8 cellular contexts compared by ENCODE assay signal in genomic region chr11:8964324-8965320, GRCh38. TPM values are rescaled to one million over a fixed set of nuclear protein-coding genes. Genes with fewer than 3 reads are reported as not detected.
A peak's percentile ranks its signal among the peaks of the same experiment; 100 is the strongest.
DNase-seq lines count a peak whose midpoint lies in the region; ATAC-seq and TF ChIP-seq lines count a peak whose summit lies in the region.

TSS of gene TMEM9B (minus strand) at chr11:8964442. CDS start at chr11:8964313, 129 bp downstream.

- peak within 1 kb of the TSS; percentile 92 for H2AFZ ChIP-seq in DND-41 (ENCODE audit: low read depth, low read length)

- no peaks in the 10 kb centered on the region for H3K27me3 ChIP-seq in DND-41 (ENCODE audit: insufficient read depth, low read length, poor library complexity)

- peak within 1 kb of the TSS; percentile 85 for H3K9ac ChIP-seq in DND-41 (ENCODE audit: low read depth, low read length)

- DNase-seq in DND-41 = peak; percentile 81
- DNase-seq in RPMI8226 = peak; percentile 88
- peak; percentile 79 for DNase-seq in activated T-helper 2 cell treated with anti-CD3 and anti-CD28 coated beads, Interferon-gamma antibody, Interleukin-2, Interleukin-4, amounts not matched to agents 10 μg/mL and 5 μg/mL and 100 μg/mL, durations not matched to agents 14 hours and 24 hours and 36 hours (ENCODE audit: low spot score)
- peak; percentile 84 for DNase-seq in fibroblast of mammary gland (ENCODE audit: low read depth)
- DNase-seq in naive thymus-derived CD8-positive, alpha-beta T cell = peak; percentile 50 to 84 (median 71)
- DNase-seq in stimulated activated naive B cell treated with anti-CD40 and anti-IgM and Interleukin-4, amounts not matched to agents 10 μg/mL and 1 μg/mL and 100 μg/mL, for 72 hours = peak; percentile 91

- peak within 1 kb of the TSS; percentile 52 to 84 for H3K4me3 ChIP-seq in DND-41 (ENCODE audit: low read depth in 1 of 2, low read length in 2 of 2)
- H3K4me3 ChIP-seq in fibroblast of mammary gland (ENCODE audit: control insufficient read depth, low read depth, low read length) = peak within 1 kb of the TSS; percentile 70

- peaks cover 30% of the 10 kb centered on the region for H3K4me1 ChIP-seq in DND-41 (ENCODE audit: insufficient read depth, low read length)

- H3K36me3 Mint-ChIP-seq in activated T-helper 2 cell treated with anti-CD3 and anti-CD28 coated beads, Interferon-gamma antibody, Interleukin-2, Interleukin-4, amounts not matched to agents 10 μg/mL and 5 μg/mL and 100 μg/mL, durations not matched to agents 14 hours and 24 hours and 36 hours (ENCODE audit: low read depth) = no peaks in the 10 kb centered on the region
- H3K36me3 Mint-ChIP-seq in naive thymus-derived CD8-positive, alpha-beta T cell = peaks cover 0 to 16% (median 0%) of the 10 kb centered on the region in 3 donors
- H3K36me3 Mint-ChIP-seq in stimulated activated naive B cell treated with anti-CD40 and anti-IgM and Interleukin-4, amounts not matched to agents 10 μg/mL and 1 μg/mL and 100 μg/mL, for 72 hours = peaks cover 2 to 16% of the 10 kb centered on the region in 2 donors

- H3K4me1 Mint-ChIP-seq in activated T-helper 2 cell treated with anti-CD3 and anti-CD28 coated beads, Interferon-gamma antibody, Interleukin-2, Interleukin-4, amounts not matched to agents 10 μg/mL and 5 μg/mL and 100 μg/mL, durations not matched to agents 14 hours and 24 hours and 36 hours (ENCODE audit: low read depth) = peaks cover 32% of the 10 kb centered on the region
- H3K4me1 Mint-ChIP-seq in naive thymus-derived CD8-positive, alpha-beta T cell = peaks cover 16 to 43% (median 37%) of the 10 kb centered on the region in 4 donors
- H3K4me1 Mint-ChIP-seq in stimulated activated naive B cell treated with anti-CD40 and anti-IgM and Interleukin-4, amounts not matched to agents 10 μg/mL and 1 μg/mL and 100 μg/mL, for 72 hours = peaks cover 28 to 47% of the 10 kb centered on the region in 2 donors

- no peak for TF ChIP-seq EP300 in Ishikawa (IDR thresholded peaks at IDR 0.05; ENCODE audit: borderline replicate concordance)

- H3K4me2 ChIP-seq in DND-41 (ENCODE audit: insufficient read depth, low read length) = peak within 1 kb of the TSS; percentile 98

- POLR2A ChIA-PET in naive thymus-derived CD8-positive, alpha-beta T cell (lab: Charles Lee) = interaction anchor here (0.6 to 2.3 kb wide), 16 partner anchors 8 to 1492 kb away, joined by 3 to 23 read pairs (median 3); partner anchors contain the start of genes AKIP1, EIF3F, NRIP3 and RPL27A

- H3K36me3 ChIP-seq in DND-41 (ENCODE audit: insufficient read depth, low read length) = no peaks in the 10 kb centered on the region; the same call in 1 of the 2 replicates

- TF ChIP-seq RAD21 in Ishikawa (IDR thresholded peaks at IDR 0.05; ENCODE audit: low read depth) = no peak; the same call in 1 of the 2 replicates

- ATAC-seq in DND-41 (ENCODE audit: insufficient read depth, low read depth) (peak; percentile 90), GM21619 (IDR thresholded peaks at IDR 0.05; ENCODE audit: unreplicated experiment) (peak; percentile 77)
- peak; percentile 66 to 82 for ATAC-seq in naive thymus-derived CD8-positive, alpha-beta T cell
- ATAC-seq in stimulated activated naive B cell treated with anti-CD40 and anti-IgM and Interleukin-4, amounts not matched to agents 10 μg/mL and 1 μg/mL and 100 μg/mL, for 72 hours (replicated peaks) = peak; percentile 83 to 86

- peak within 1 kb of the TSS; percentile 95 for H3K4me3 Mint-ChIP-seq in activated T-helper 2 cell treated with anti-CD3 and anti-CD28 coated beads, Interferon-gamma antibody, Interleukin-2, Interleukin-4, amounts not matched to agents 10 μg/mL and 5 μg/mL and 100 μg/mL, durations not matched to agents 14 hours and 24 hours and 36 hours (ENCODE audit: low read depth)
- H3K4me3 Mint-ChIP-seq in naive thymus-derived CD8-positive, alpha-beta T cell = peak within 1 kb of the TSS; percentile 94 to 100 (median 98)
- peak within 1 kb of the TSS; percentile 98 to 99 for H3K4me3 Mint-ChIP-seq in stimulated activated naive B cell treated with anti-CD40 and anti-IgM and Interleukin-4, amounts not matched to agents 10 μg/mL and 1 μg/mL and 100 μg/mL, for 72 hours

- peaks cover 35% of the 10 kb centered on the region for H3K79me2 ChIP-seq in DND-41 (ENCODE audit: insufficient read depth, low read length)

- no peaks in the 10 kb centered on the region; the same call in 1 of the 2 replicates for H4K20me1 ChIP-seq in DND-41 (ENCODE audit: insufficient read depth, low read length)

- no peak for TF ChIP-seq CTCF in DND-41 (IDR thresholded peaks at IDR 0.05; ENCODE audit: borderline replicate concordance, extremely low read depth, low read length, poor library complexity, severe bottlenecking)
- TF ChIP-seq CTCF in fibroblast of mammary gland (conservative IDR thresholded peaks at IDR 0.05; ENCODE audit: control insufficient read depth, insufficient read depth, low read depth, low read length) = no peak

- no peaks in the 10 kb centered on the region for H3K9me3 Mint-ChIP-seq in activated T-helper 2 cell treated with anti-CD3 and anti-CD28 coated beads, Interferon-gamma antibody, Interleukin-2, Interleukin-4, amounts not matched to agents 10 μg/mL and 5 μg/mL and 100 μg/mL, durations not matched to agents 14 hours and 24 hours and 36 hours
- H3K9me3 Mint-ChIP-seq in naive thymus-derived CD8-positive, alpha-beta T cell = no peaks in the 10 kb centered on the region
- no peaks in the 10 kb centered on the region for H3K9me3 Mint-ChIP-seq in stimulated activated naive B cell treated with anti-CD40 and anti-IgM and Interleukin-4, amounts not matched to agents 10 μg/mL and 1 μg/mL and 100 μg/mL, for 72 hours

- intact Hi-C loops in activated T-helper 2 cell treated with anti-CD3 and anti-CD28 coated beads, Interferon-gamma antibody, Interleukin-2, Interleukin-4, amounts not matched to agents 10 μg/mL and 5 μg/mL and 100 μg/mL, durations not matched to agents 14 hours and 24 hours and 36 hours (cut with micrococcal nuclease) = loop anchor here (1.0 to 2.0 kb wide), 5 partner anchors 39 to 497 kb away; partner anchors contain the start of genes RPL27A, TRIM66 and ZNF143

- H3K27ac ChIP-seq in DND-41 (ENCODE audit: low read length) = peak within 1 kb of the TSS; percentile 83

- no peaks in the 10 kb centered on the region for H3K27me3 Mint-ChIP-seq in activated T-helper 2 cell treated with anti-CD3 and anti-CD28 coated beads, Interferon-gamma antibody, Interleukin-2, Interleukin-4, amounts not matched to agents 10 μg/mL and 5 μg/mL and 100 μg/mL, durations not matched to agents 14 hours and 24 hours and 36 hours (ENCODE audit: low read depth)
- H3K27me3 Mint-ChIP-seq in naive thymus-derived CD8-positive, alpha-beta T cell = no peaks in the 10 kb centered on the region
- H3K27me3 Mint-ChIP-seq in stimulated activated naive B cell treated with anti-CD40 and anti-IgM and Interleukin-4, amounts not matched to agents 10 μg/mL and 1 μg/mL and 100 μg/mL, for 72 hours = no peaks in the 10 kb centered on the region

- H3K9me3 ChIP-seq in DND-41 (ENCODE audit: insufficient read depth, low read length, severe bottlenecking) = no peaks in the 10 kb centered on the region

- peak within 1 kb of the TSS; percentile 92 for H3K27ac Mint-ChIP-seq in activated T-helper 2 cell treated with anti-CD3 and anti-CD28 coated beads, Interferon-gamma antibody, Interleukin-2, Interleukin-4, amounts not matched to agents 10 μg/mL and 5 μg/mL and 100 μg/mL, durations not matched to agents 14 hours and 24 hours and 36 hours
- H3K27ac Mint-ChIP-seq in naive thymus-derived CD8-positive, alpha-beta T cell = peak within 1 kb of the TSS; percentile 97 to 99 (median 98)
- H3K27ac Mint-ChIP-seq in stimulated activated naive B cell treated with anti-CD40 and anti-IgM and Interleukin-4, amounts not matched to agents 10 μg/mL and 1 μg/mL and 100 μg/mL, for 72 hours = peak within 1 kb of the TSS; percentile 95

TF ChIP-seq in Ishikawa, 13 proteins besides CTCF, POLR2A, EP300 and RAD21 (continues in another document):
- TF ChIP-seq YY1 (IDR thresholded peaks at IDR 0.05; ENCODE audit: low read depth) (no peak; the same call in 1 of the 2 replicates), CREB1 (IDR thresholded peaks at IDR 0.05; ENCODE audit: low read depth) (peak; percentile 91), CEBPB (IDR thresholded peaks at IDR 0.05) (no peak), TAF1 (IDR thresholded peaks at IDR 0.05; ENCODE audit: low read depth) (peak; percentile 79), FOXM1 (IDR thresholded peaks at IDR 0.05; ENCODE audit: borderline replicate concordance, low read depth) (0 out of 2 replicates have a peak, but pooled peaks have one; percentile 27), ZBTB7A (IDR thresholded peaks at IDR 0.05; ENCODE audit: low read depth) (peak; percentile 45; the same call in 1 of the 2 replicates), TCF12 (IDR thresholded peaks at IDR 0.05; ENCODE audit: low read depth) (peak; percentile 35; the same call in 1 of the 2 replicates), EGR1 (IDR thresholded peaks at IDR 0.05) (peak; percentile 98), NFIC (IDR thresholded peaks at IDR 0.05) (no peak), MAX (IDR thresholded peaks at IDR 0.05) (peak; percentile 40), USF1 (IDR thresholded peaks at IDR 0.05) (peak; percentile 58), TEAD4 (IDR thresholded peaks at IDR 0.05) (no peak)

RNA-seq across cellular contexts. Expression of gene TMEM9B, which starts in this region (rescaled TPM):
- 20.8 and 21.9 TPM in 2 replicates for total RNA-seq in activated T-helper 2 cell treated with anti-CD3 and anti-CD28 coated beads, Interferon-gamma antibody, Interleukin-2, Interleukin-4, amounts not matched to agents 10 μg/mL and 5 μg/mL and 100 μg/mL, durations not matched to agents 14 hours and 24 hours and 36 hours
- 10 to 100 TPM; 31.6 to 32.7 TPM for total RNA-seq in naive thymus-derived CD8-positive, alpha-beta T cell
- polyA plus RNA-seq in naive thymus-derived CD8-positive, alpha-beta T cell = 100 to 1,000 TPM in 1 of 3 donors, 10 to 100 TPM in 2; 80.3 to 103 (median 90.6) TPM

Comparison
In these comparisons a context has a peak if more than half of its experiments do, and no peak if none do; other contexts are left out.
1. Peak in every context shown above with its lines: DNase-seq, ATAC-seq, H3K4me3 ChIP-seq and H3K27ac ChIP-seq.